In genomic region chr2:28716265-28716865, GRCh38 we compare ENCODE assay signal across 8 cellular contexts. TPM values are rescaled to one million over a fixed set of nuclear protein-coding genes. Genes with fewer than 3 reads are reported as not detected.
DNase-seq lines count a peak whose midpoint lies in the region; ATAC-seq and TF ChIP-seq lines count a peak whose summit lies in the region.

No MANE protein-coding gene starts in this region.

- no peaks in the 10 kb centered on the region for H3K36me3 Mint-ChIP-seq in activated T-helper 17 cell treated with anti-CD3 and anti-CD28 coated beads, Interleukin-2, amount 50 U/mL, for 72 hours (ENCODE audit: low read depth)

- intact Hi-C loops in left ventricle myocardium superior (cut with micrococcal nuclease) = no loop called here

- no peaks in the 10 kb centered on the region for H3K9me3 Mint-ChIP-seq in activated T-helper 17 cell treated with anti-CD3 and anti-CD28 coated beads, Interleukin-2, amount 50 U/mL, for 72 hours

- H3K4me3 Mint-ChIP-seq in activated T-helper 17 cell treated with anti-CD3 and anti-CD28 coated beads, Interleukin-2, amount 50 U/mL, for 72 hours = no peak overlapping the region

- ATAC-seq in activated T-helper 17 cell treated with anti-CD3 and anti-CD28 coated beads, Interleukin-2, amount 50 U/mL, for 72 hours (replicated peaks) = peak; percentile 60
- peak; percentile 84 for ATAC-seq in left ventricle myocardium superior

- peaks cover 5% of the 10 kb centered on the region for H3K27me3 Mint-ChIP-seq in activated T-helper 17 cell treated with anti-CD3 and anti-CD28 coated beads, Interleukin-2, amount 50 U/mL, for 72 hours

- no peak for TF ChIP-seq CTCF in retinal pigment epithelial cell (conservative IDR thresholded peaks at IDR 0.05; ENCODE audit: low read depth, low read length)

- no peak overlapping the region for H3K4me3 ChIP-seq in retinal pigment epithelial cell (ENCODE audit: low read length)

- H3K4me1 Mint-ChIP-seq in activated T-helper 17 cell treated with anti-CD3 and anti-CD28 coated beads, Interleukin-2, amount 50 U/mL, for 72 hours = peaks cover 7% of the 10 kb centered on the region

- peak; percentile 75 for DNase-seq in DMS 273 (lab: John Stamatoyannopoulos, UW; ENCODE audit: unreplicated experiment)
- DNase-seq in DMS 273 treated with DMSO at 0.1 percent for 48 hours (lab: John Stamatoyannopoulos, UW) = no peak
- DNase-seq in NCI-H146 (lab: John Stamatoyannopoulos, UW) = peak; percentile 52
- DNase-seq in left ventricle myocardium superior = no peak
- DNase-seq in retinal pigment epithelial cell (ENCODE audit: low read depth) = peak; percentile 78
- no peak for DNase-seq in ecto neural progenitor cell (ENCODE audit: low spot score)
- no peak for DNase-seq in stimulated activated CD4-positive, alpha-beta T cell treated with anti-CD3 and anti-CD28 coated beads, Interleukin-15, amount 100 ng/mL, for 24 hours

- H3K27ac Mint-ChIP-seq in activated T-helper 17 cell treated with anti-CD3 and anti-CD28 coated beads, Interleukin-2, amount 50 U/mL, for 72 hours = no peak overlapping the region

RNA-seq across cellular contexts. Expression of gene PPP1CB, which starts 35.3 kb away (rescaled TPM):
- 100 to 1,000 TPM; 207 to 227 TPM for total RNA-seq in activated T-helper 17 cell treated with anti-CD3 and anti-CD28 coated beads, Interleukin-2, amount 50 U/mL, for 72 hours
- total RNA-seq in left ventricle myocardium superior = 434 TPM

Comparison
In these comparisons a context has a peak if more than half of its experiments do, and no peak if none do; other contexts are left out.
1. DNase-seq: peak in DMS 273 (single experiment), NCI-H146 (single experiment) and retinal pigment epithelial cell (single experiment); none in DMS 273 treated with DMSO at 0.1 percent for 48 hours (single experiment), left ventricle myocardium superior (single experiment), ecto neural progenitor cell (single experiment) and stimulated activated CD4-positive, alpha-beta T cell treated with anti-CD3 and anti-CD28 coated beads, Interleukin-15, amount 100 ng/mL, for 24 hours (single experiment).